2 cellular contexts compared by ENCODE assay signal in the genomic region with DNA sequence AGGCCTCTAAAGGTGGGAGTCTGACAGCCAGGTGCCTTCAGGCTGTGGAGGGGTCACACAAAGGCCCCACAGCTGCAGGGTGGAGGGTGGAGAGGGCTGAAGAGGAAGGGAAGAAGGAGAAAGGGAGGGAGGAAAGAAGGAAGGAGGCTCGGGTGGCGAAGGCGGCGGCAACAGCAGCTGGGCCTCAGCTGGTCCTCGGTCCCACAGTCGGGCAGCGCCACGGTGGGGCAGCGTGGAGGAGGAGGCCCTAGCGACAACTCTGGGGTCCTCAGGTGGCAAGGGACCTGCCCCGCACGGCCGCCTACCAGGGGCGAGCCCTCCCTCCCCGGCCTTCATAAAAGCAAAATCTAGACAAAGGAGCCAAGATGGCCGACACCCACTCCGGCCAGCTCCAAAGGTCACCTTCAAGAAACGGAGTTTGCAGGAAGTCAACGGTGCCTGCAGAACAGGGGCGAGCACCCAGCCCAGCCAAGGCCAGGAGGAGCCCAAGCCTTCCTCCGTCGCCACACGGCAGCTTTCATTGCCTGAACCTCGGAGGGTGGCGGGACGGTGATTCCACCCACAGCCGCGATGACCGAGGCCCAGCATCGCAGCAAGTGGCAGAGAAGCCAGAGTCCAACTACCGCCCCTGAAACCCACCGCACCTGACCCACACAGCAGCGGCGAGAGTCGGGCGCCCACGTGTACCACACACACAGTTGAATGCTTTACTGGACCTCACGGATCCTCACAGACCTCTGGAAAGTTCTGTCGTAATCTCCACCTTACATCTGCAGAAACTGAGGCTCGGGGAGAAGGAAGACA.
TF ChIP-seq lines count a peak whose summit lies in the region.

No MANE protein-coding gene starts in this region.

TF ChIP-seq in GM23338, 12 proteins besides CTCF, POLR2A, EP300 and RAD21:
- TF ChIP-seq STAT1 (IDR thresholded peaks at IDR 0.05; ENCODE audit: unreplicated experiment) (no peak), ZNF331 (CRISPR knock-in tag; IDR thresholded peaks at IDR 0.05; ENCODE audit: low read depth) (no peak), EZH2 (IDR thresholded peaks at IDR 0.05; ENCODE audit: low read depth, unreplicated experiment) (no peak), JUNB (IDR thresholded peaks at IDR 0.05; ENCODE audit: unreplicated experiment) (no peak), CREB1 (CRISPR knock-in tag; IDR thresholded peaks at IDR 0.05; ENCODE audit: low read depth) (no peak)
- TF ChIP-seq, protein P1, sequence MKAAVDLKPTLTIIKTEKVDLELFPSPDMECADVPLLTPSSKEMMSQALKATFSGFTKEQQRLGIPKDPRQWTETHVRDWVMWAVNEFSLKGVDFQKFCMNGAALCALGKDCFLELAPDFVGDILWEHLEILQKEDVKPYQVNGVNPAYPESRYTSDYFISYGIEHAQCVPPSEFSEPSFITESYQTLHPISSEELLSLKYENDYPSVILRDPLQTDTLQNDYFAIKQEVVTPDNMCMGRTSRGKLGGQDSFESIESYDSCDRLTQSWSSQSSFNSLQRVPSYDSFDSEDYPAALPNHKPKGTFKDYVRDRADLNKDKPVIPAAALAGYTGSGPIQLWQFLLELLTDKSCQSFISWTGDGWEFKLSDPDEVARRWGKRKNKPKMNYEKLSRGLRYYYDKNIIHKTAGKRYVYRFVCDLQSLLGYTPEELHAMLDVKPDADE (IDR thresholded peaks at IDR 0.05): no peak

TF ChIP-seq in liver, 16 proteins besides CTCF, POLR2A, EP300 and RAD21:
- no peak for TF ChIP-seq NR2F2 (IDR thresholded peaks at IDR 0.05)
- TF ChIP-seq JUND (IDR thresholded peaks at IDR 0.05): no peak
- no peak for TF ChIP-seq HNF4A (conservative IDR thresholded peaks at IDR 0.05)
- TF ChIP-seq SP1 (IDR thresholded peaks at IDR 0.05): no peak
- no peak for TF ChIP-seq TAF1 (conservative IDR thresholded peaks at IDR 0.05)
- TF ChIP-seq FOXA2 (IDR thresholded peaks at IDR 0.05): no peak
- TF ChIP-seq, protein P2, sequence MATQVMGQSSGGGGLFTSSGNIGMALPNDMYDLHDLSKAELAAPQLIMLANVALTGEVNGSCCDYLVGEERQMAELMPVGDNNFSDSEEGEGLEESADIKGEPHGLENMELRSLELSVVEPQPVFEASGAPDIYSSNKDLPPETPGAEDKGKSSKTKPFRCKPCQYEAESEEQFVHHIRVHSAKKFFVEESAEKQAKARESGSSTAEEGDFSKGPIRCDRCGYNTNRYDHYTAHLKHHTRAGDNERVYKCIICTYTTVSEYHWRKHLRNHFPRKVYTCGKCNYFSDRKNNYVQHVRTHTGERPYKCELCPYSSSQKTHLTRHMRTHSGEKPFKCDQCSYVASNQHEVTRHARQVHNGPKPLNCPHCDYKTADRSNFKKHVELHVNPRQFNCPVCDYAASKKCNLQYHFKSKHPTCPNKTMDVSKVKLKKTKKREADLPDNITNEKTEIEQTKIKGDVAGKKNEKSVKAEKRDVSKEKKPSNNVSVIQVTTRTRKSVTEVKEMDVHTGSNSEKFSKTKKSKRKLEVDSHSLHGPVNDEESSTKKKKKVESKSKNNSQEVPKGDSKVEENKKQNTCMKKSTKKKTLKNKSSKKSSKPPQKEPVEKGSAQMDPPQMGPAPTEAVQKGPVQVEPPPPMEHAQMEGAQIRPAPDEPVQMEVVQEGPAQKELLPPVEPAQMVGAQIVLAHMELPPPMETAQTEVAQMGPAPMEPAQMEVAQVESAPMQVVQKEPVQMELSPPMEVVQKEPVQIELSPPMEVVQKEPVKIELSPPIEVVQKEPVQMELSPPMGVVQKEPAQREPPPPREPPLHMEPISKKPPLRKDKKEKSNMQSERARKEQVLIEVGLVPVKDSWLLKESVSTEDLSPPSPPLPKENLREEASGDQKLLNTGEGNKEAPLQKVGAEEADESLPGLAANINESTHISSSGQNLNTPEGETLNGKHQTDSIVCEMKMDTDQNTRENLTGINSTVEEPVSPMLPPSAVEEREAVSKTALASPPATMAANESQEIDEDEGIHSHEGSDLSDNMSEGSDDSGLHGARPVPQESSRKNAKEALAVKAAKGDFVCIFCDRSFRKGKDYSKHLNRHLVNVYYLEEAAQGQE (IDR thresholded peaks at IDR 0.05): no peak
- TF ChIP-seq, protein P3, sequence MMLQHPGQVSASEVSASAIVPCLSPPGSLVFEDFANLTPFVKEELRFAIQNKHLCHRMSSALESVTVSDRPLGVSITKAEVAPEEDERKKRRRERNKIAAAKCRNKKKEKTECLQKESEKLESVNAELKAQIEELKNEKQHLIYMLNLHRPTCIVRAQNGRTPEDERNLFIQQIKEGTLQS (IDR thresholded peaks at IDR 0.05): no peak
- no peak for TF ChIP-seq HNF4G (IDR thresholded peaks at IDR 0.05)
- TF ChIP-seq EGR1 (IDR thresholded peaks at IDR 0.05; ENCODE audit: low read depth in 2 of 2): no peak
- TF ChIP-seq ZBTB33 (IDR thresholded peaks at IDR 0.05): no peak
- no peak for TF ChIP-seq FOXA1 (IDR thresholded peaks at IDR 0.05)
- no peak for TF ChIP-seq YY1 (IDR thresholded peaks at IDR 0.05)
- TF ChIP-seq RXRA (IDR thresholded peaks at IDR 0.05): no peak
- TF ChIP-seq GABPA (IDR thresholded peaks at IDR 0.05 in 1 of 2, conservative IDR thresholded peaks at IDR 0.05 in 1 of 2): no peak
- TF ChIP-seq, protein P4, sequence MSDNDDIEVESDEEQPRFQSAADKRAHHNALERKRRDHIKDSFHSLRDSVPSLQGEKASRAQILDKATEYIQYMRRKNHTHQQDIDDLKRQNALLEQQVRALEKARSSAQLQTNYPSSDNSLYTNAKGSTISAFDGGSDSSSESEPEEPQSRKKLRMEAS (IDR thresholded peaks at IDR 0.05): no peak
